Comparison of ENCODE assay signal across 12 cellular contexts in genomic region chr6:153108320-153108719, GRCh38. TPM values are rescaled to one million over a fixed set of nuclear protein-coding genes. Genes with fewer than 3 reads are reported as not detected.
DNase-seq lines count a peak whose midpoint lies in the region; ATAC-seq, FAIRE-seq and TF ChIP-seq lines count a peak whose summit lies in the region.
"Had no signal": no experiment of that assay in that cellular context is flagged by ENCODE, and none has a peak within 500 bp of the region (broad histone marks: within the 10 kb centered on the region; RNA-seq: fewer than 3 reads in every experiment).

No MANE protein-coding gene starts in this region.

- H3K27me3 ChIP-seq in astrocyte (ENCODE audit: insufficient read depth, low read length) (no peaks in the 10 kb centered on the region), keratinocyte (ENCODE audit: control insufficient read depth, extremely low read depth, insufficient read depth, low read length) (no peaks in the 10 kb centered on the region), thyroid gland (no peaks in the 10 kb centered on the region)
- H3K27me3 ChIP-seq: upper lobe of left lung had no signal

- no peak overlapping the region for H3K9ac ChIP-seq in astrocyte (ENCODE audit: low read length)
- no peak overlapping the region for H3K9ac ChIP-seq in keratinocyte (ENCODE audit: control insufficient read depth, extremely low read depth, insufficient read depth, low read length)

- no peaks in the 10 kb centered on the region for H3K9me1 ChIP-seq in keratinocyte (ENCODE audit: control insufficient read depth, extremely low read depth, insufficient read depth, low read length)

- H4K20me1 ChIP-seq in astrocyte (ENCODE audit: insufficient read depth, low read length) (no peaks in the 10 kb centered on the region), keratinocyte (ENCODE audit: control insufficient read depth, extremely low read depth, insufficient read depth, low read length) (no peaks in the 10 kb centered on the region)

- intact Hi-C loops in thyroid gland (cut with DNase I): no loop called here

- no peak overlapping the region for H3K4me3 Mint-ChIP-seq in astrocyte (ENCODE audit: unreplicated experiment)
- no peak overlapping the region for H3K4me3 Mint-ChIP-seq in activated T-cell treated with anti-CD3 and anti-CD28 coated beads, Interleukin-2, amount 50 U/mL, for 72 hours

- DNase-seq in AG09309 (ENCODE audit: low read depth) (no peak), HEK293T (ENCODE audit: extremely low spot score) (peak; percentile 41), astrocyte (ENCODE audit: low read depth) (no peak), keratinocyte (ENCODE audit: low read depth, low spot score) (no peak), thyroid gland (no peak), cortex of kidney (lab: John Stamatoyannopoulos, UW) (no peak)
- no peak for DNase-seq in activated T-cell treated with anti-CD3 and anti-CD28 coated beads, Interleukin-2, amount 50 U/mL, for 72 hours
- DNase-seq in stimulated activated CD8-positive, alpha-beta memory T cell treated with anti-CD3 and anti-CD28 coated beads, Interleukin-4, amount 100 ng/mL, for 48 hours: no peak
- DNase-seq: nucleus accumbens; stimulated activated CD4-positive, alpha-beta T cell treated with anti-CD3 and anti-CD28 coated beads, Interleukin-4, amount 100 ng/mL, for 4 hours; upper lobe of left lung had no signal

- H3K27ac ChIP-seq in astrocyte (ENCODE audit: low read depth, low read length) (no peak overlapping the region), keratinocyte (ENCODE audit: control insufficient read depth, insufficient read depth, low read length) (no peak overlapping the region), thyroid gland (no peak overlapping the region)
- H3K27ac ChIP-seq: coronary artery, upper lobe of left lung had no signal

- ATAC-seq in activated T-cell treated with anti-CD3 and anti-CD28 coated beads, Interleukin-2, amount 50 U/mL, for 72 hours (replicated peaks in 1 of 2): no peak

- TF ChIP-seq POLR2A in thyroid gland (IDR thresholded peaks at IDR 0.05): no peak

- H3K36me3 Mint-ChIP-seq in astrocyte (ENCODE audit: low read depth, unreplicated experiment): no peaks in the 10 kb centered on the region
- H3K36me3 Mint-ChIP-seq in activated T-cell treated with anti-CD3 and anti-CD28 coated beads, Interleukin-2, amount 50 U/mL, for 72 hours (ENCODE audit: insufficient read depth in 2 of 2): peaks cover 3 to 5% of the 10 kb centered on the region in 2 donors

- dilution Hi-C loops in keratinocyte (cut with MboI; ENCODE audit: extremely low pct_ligation_motif_present, low sequenced_read_pairs): no loop called here

- CTCF ChIA-PET in HEK293T (lab: Yijun Ruan, JAX): interaction anchor here (1.0 to 1.3 kb wide), 2 partner anchors 76 to 77 kb away, joined by 3 read pairs; no protein-coding TSS in a partner anchor

- H3K27me3 Mint-ChIP-seq in astrocyte (ENCODE audit: low read depth, unreplicated experiment): no peaks in the 10 kb centered on the region
- H3K27me3 Mint-ChIP-seq in activated T-cell treated with anti-CD3 and anti-CD28 coated beads, Interleukin-2, amount 50 U/mL, for 72 hours (ENCODE audit: low read depth): no peaks in the 10 kb centered on the region

- H3K4me3 ChIP-seq in AG09309 (ENCODE audit: control insufficient read depth, low read depth, low read length): no peak overlapping the region
- no peak overlapping the region for H3K4me3 ChIP-seq in astrocyte (ENCODE audit: insufficient read depth, low read depth, low read length)
- H3K4me3 ChIP-seq in keratinocyte (ENCODE audit: control insufficient read depth in 2 of 3, extremely low read depth in 1 of 3, insufficient read depth in 2 of 3, low read depth in 1 of 3, low read length in 3 of 3): no peak overlapping the region
- no peak overlapping the region for H3K4me3 ChIP-seq in thyroid gland (replicated peaks in 1 of 3)
- H3K4me3 ChIP-seq: coronary artery, upper lobe of left lung had no signal

- H3K9me3 ChIP-seq in astrocyte (ENCODE audit: insufficient read depth, low read depth, low read length) (no peaks in the 10 kb centered on the region), keratinocyte (ENCODE audit: control insufficient read depth, low read depth, low read length) (no peaks in the 10 kb centered on the region), thyroid gland (no peaks in the 10 kb centered on the region)

- POLR2A ChIA-PET in HEK293T (lab: Yijun Ruan, JAX): interaction anchor here (0.6 kb wide), 1 partner anchor 383 kb away, joined by 3 read pairs; no protein-coding TSS in a partner anchor

- peaks cover 12% of the 10 kb centered on the region for H3K4me1 Mint-ChIP-seq in astrocyte (ENCODE audit: low read depth, unreplicated experiment)
- no peaks in the 10 kb centered on the region for H3K4me1 Mint-ChIP-seq in activated T-cell treated with anti-CD3 and anti-CD28 coated beads, Interleukin-2, amount 50 U/mL, for 72 hours (ENCODE audit: low read depth)

- H3K36me3 ChIP-seq in astrocyte (ENCODE audit: insufficient read depth, low read length) (no peaks in the 10 kb centered on the region), keratinocyte (ENCODE audit: control insufficient read depth in 2 of 2, extremely low read depth in 1 of 2, insufficient read depth in 2 of 2, low read length in 2 of 2) (no peaks in the 10 kb centered on the region), thyroid gland (no peaks in the 10 kb centered on the region)
- H3K36me3 ChIP-seq: upper lobe of left lung had no signal

- H3K4me2 ChIP-seq in astrocyte (ENCODE audit: low read length) (no peak overlapping the region), keratinocyte (ENCODE audit: control insufficient read depth, extremely low read depth, insufficient read depth, low read depth, low read length) (no peak overlapping the region)

- TF ChIP-seq CTCF in AG09309 (IDR thresholded peaks at IDR 0.05; ENCODE audit: control insufficient read depth, insufficient read depth, low read depth, low read length, missing control alignments) (peak; percentile 59), astrocyte (IDR thresholded peaks at IDR 0.05; ENCODE audit: insufficient read depth, low read depth, low read length) (peak; percentile 33), keratinocyte (optimal IDR thresholded peaks at IDR 0.05 in 1 of 3, IDR thresholded peaks at IDR 0.05 in 1 of 3, conservative IDR thresholded peaks at IDR 0.05 in 1 of 3; ENCODE audit: extremely low read depth in 1 of 3, insufficient read depth in 2 of 3, low read length in 3 of 3) (peak; percentile 21 to 44 (median 23)), thyroid gland (IDR thresholded peaks at IDR 0.05) (no peak)

- H3K9me3 Mint-ChIP-seq in astrocyte (ENCODE audit: unreplicated experiment): peaks cover 9% of the 10 kb centered on the region
- peaks cover 6 to 7% of the 10 kb centered on the region in 2 donors for H3K9me3 Mint-ChIP-seq in activated T-cell treated with anti-CD3 and anti-CD28 coated beads, Interleukin-2, amount 50 U/mL, for 72 hours

- H2AFZ ChIP-seq in astrocyte (ENCODE audit: low read depth, low read length) (no peak overlapping the region), keratinocyte (ENCODE audit: control insufficient read depth, low read length) (no peak overlapping the region)

- H3K4me1 ChIP-seq in astrocyte (ENCODE audit: insufficient read depth, low read length): no peaks in the 10 kb centered on the region
- H3K4me1 ChIP-seq in keratinocyte (ENCODE audit: control insufficient read depth, extremely low read depth, insufficient read depth, low read length): no peaks in the 10 kb centered on the region
- H3K4me1 ChIP-seq in thyroid gland: no peaks in the 10 kb centered on the region
- H3K4me1 ChIP-seq: upper lobe of left lung had no signal

- no peak overlapping the region for H3K27ac Mint-ChIP-seq in astrocyte (ENCODE audit: unreplicated experiment)
- H3K27ac Mint-ChIP-seq in activated T-cell treated with anti-CD3 and anti-CD28 coated beads, Interleukin-2, amount 50 U/mL, for 72 hours: no peak overlapping the region

- H3K79me2 ChIP-seq in astrocyte (ENCODE audit: insufficient read depth, low read length) (no peaks in the 10 kb centered on the region), keratinocyte (ENCODE audit: control insufficient read depth, insufficient read depth, low read length) (no peaks in the 10 kb centered on the region)

- FAIRE-seq in astrocyte (lab: Jason Lieb, UNC) (no peak), keratinocyte (lab: Jason Lieb, UNC) (no peak)

TF ChIP-seq in HEK293T, 16 proteins besides CTCF, POLR2A, EP300 and RAD21:
- TF ChIP-seq NFRKB (IDR thresholded peaks at IDR 0.05) (no peak), PKNOX1 (IDR thresholded peaks at IDR 0.05) (no peak), BHLHE40 (IDR thresholded peaks at IDR 0.05; ENCODE audit: borderline replicate concordance) (no peak), L3MBTL2 (conservative IDR thresholded peaks at IDR 0.05) (no peak), SP1 (IDR thresholded peaks at IDR 0.05) (no peak), HDGF (IDR thresholded peaks at IDR 0.05; ENCODE audit: borderline replicate concordance) (no peak), ZNF384 (IDR thresholded peaks at IDR 0.05) (no peak), FOXK2 (IDR thresholded peaks at IDR 0.05) (no peak), LEF1 (IDR thresholded peaks at IDR 0.05; ENCODE audit: borderline replicate concordance) (no peak)
TF ChIP-seq in HEK293T: peak in this region for 0.

RNA-seq across cellular contexts. Expression of gene RGS17, which starts 22.8 kb away (rescaled TPM):
- total RNA-seq in astrocyte (3.4 and 3.7 TPM in 2 replicates), thyroid gland (10 to 100 TPM in 1 of 4 donors, 1 to 10 TPM in 3; 1.2 to 18.6 (median 3.4) TPM)
- 0.10 to 0.22 TPM (median 0.14 TPM) in 3 replicates for polyA plus RNA-seq in keratinocyte
- 0.35 TPM for polyA plus RNA-seq in keratinocyte (2011; ENCODE audit: low read depth)
- 0.16 and 0.22 TPM in 2 replicates for polyA plus RNA-seq in keratinocyte (2011; cell fraction: cytosol; rRNA removed)
- 0.15 and 0.19 TPM in 2 replicates for polyA plus RNA-seq in keratinocyte (2011; cell fraction: nucleus; rRNA removed)
- polyA plus RNA-seq in keratinocyte (2012; ENCODE audit: low replicate concordance): 0.10 and 0.19 TPM in 2 replicates
- polyA minus RNA-seq in keratinocyte: 0.10 to 0.13 TPM in 2 of 3 replicates, not detected in the other
- not detected for polyA minus RNA-seq in keratinocyte (2011; cell fraction: cytosol; rRNA and poly(A)+ RNA removed)
- polyA minus RNA-seq in keratinocyte (2011; cell fraction: nucleus; rRNA and poly(A)+ RNA removed): 0.21 and 0.23 TPM in 2 replicates
- not detected for total RNA-seq in activated T-cell treated with anti-CD3 and anti-CD28 coated beads, Interleukin-2, amount 50 U/mL, for 72 hours

Comparison
In these comparisons a context has a peak if more than half of its experiments do, and no peak if none do; other contexts are left out.
1. CTCF ChIP-seq: peak in AG09309 (single experiment), astrocyte (single experiment) and keratinocyte (3 of 3); none in thyroid gland (0 of 6).